In genomic region chr7:2106920-2107319, GRCh38 we compare ENCODE assay signal across 11 cellular contexts.
DNase-seq lines count a peak whose midpoint lies in the region; TF ChIP-seq lines count a peak whose summit lies in the region.
"Had no signal": no experiment of that assay in that cellular context is flagged by ENCODE, and none has a peak within 500 bp of the region (broad histone marks: within the 10 kb centered on the region; RNA-seq: fewer than 3 reads in every experiment).

No MANE protein-coding gene starts in this region.

- TF ChIP-seq CTCF in nephron (IDR thresholded peaks at IDR 0.05; ENCODE audit: unreplicated experiment in 3 of 3), result no peak
- no peak for TF ChIP-seq CTCF in stomach (IDR thresholded peaks at IDR 0.05)

- H3K27ac Mint-ChIP-seq in nephron, result peak overlapping the region in 2 of 3 experiments; percentile 40 to 51

- no peak overlapping the region for H3K4me3 ChIP-seq in stomach

- H3K9me3 Mint-ChIP-seq in nephron, result no peaks in the 10 kb centered on the region

- H3K36me3 Mint-ChIP-seq in nephron (ENCODE audit: low read depth), result peaks cover 7% of the 10 kb centered on the region

- TF ChIP-seq EP300 in stomach (IDR thresholded peaks at IDR 0.05), result no peak

- H3K9me3 ChIP-seq in stomach, result no peaks in the 10 kb centered on the region

- peaks cover 5% of the 10 kb centered on the region for H3K27me3 Mint-ChIP-seq in nephron (ENCODE audit: low read depth)

- no peak overlapping the region for H3K4me3 Mint-ChIP-seq in nephron

- TF ChIP-seq POLR2A in stomach (IDR thresholded peaks at IDR 0.05), result no peak

- no peaks in the 10 kb centered on the region for H3K27me3 ChIP-seq in stomach

- H3K4me1 Mint-ChIP-seq in nephron, result peaks cover 91% of the 10 kb centered on the region

- 70 to 92% (median 84%) methylated on average over 9 to 15 of the region's 15 CpGs for WGBS in stomach, 5 donors

- intact Hi-C loops in stomach (cut with DNase I; ENCODE audit: low total_unique reads), result loop anchor here (10.0 kb wide), 1 partner anchor 118 kb away; no protein-coding TSS in a partner anchor

- no peaks in the 10 kb centered on the region for H3K36me3 ChIP-seq in stomach

- DNase-seq in Daoy (ENCODE audit: low read depth), result peak; percentile 67
- peak; percentile 89 for DNase-seq in NCI-H345 (lab: John Stamatoyannopoulos, UW)
- DNase-seq in ecto neural progenitor cell (ENCODE audit: low spot score), result peak; percentile 62
- no peak for DNase-seq in NCI-H1694 treated with DMSO at 0.1 percent for 48 hours (lab: John Stamatoyannopoulos, UW)
- DNase-seq in SHP77 treated with DMSO at 0.1 percent for 48 hours (lab: John Stamatoyannopoulos, UW), result no peak
- no peak for DNase-seq in stomach
- DNase-seq in T-helper 2 cell, result no peak
- DNase-seq: activated effector memory CD4-positive, alpha-beta T cell treated with Interleukin-2 at 50 U/mL for 16 hours; effector memory CD4-positive, alpha-beta T cell; NCI-H774 had no signal

- H3K4me1 ChIP-seq in stomach, result peaks cover 25 to 56% (median 36%) of the 10 kb centered on the region in 4 donors

- H3K27ac ChIP-seq in stomach, result peak overlapping the region in 1 of 5 donors; percentile 42

Comparison
In these comparisons a context has a peak if more than half of its experiments do, and no peak if none do; other contexts are left out.
1. DNase-seq: peak in Daoy (single experiment), NCI-H345 (single experiment) and ecto neural progenitor cell (single experiment); none in NCI-H1694 treated with DMSO at 0.1 percent for 48 hours (single experiment), SHP77 treated with DMSO at 0.1 percent for 48 hours (single experiment), stomach (single experiment) and T-helper 2 cell (0 of 5).